11 cellular contexts compared by ENCODE assay signal in genomic region chr13:41133951-41134350, GRCh38. TPM values are rescaled to one million over a fixed set of nuclear protein-coding genes. Genes with fewer than 3 reads are reported as not detected.
DNase-seq lines count a peak whose midpoint lies in the region; ATAC-seq and TF ChIP-seq lines count a peak whose summit lies in the region.
"Had no signal": no experiment of that assay in that cellular context is flagged by ENCODE, and none has a peak within 500 bp of the region (broad histone marks: within the 10 kb centered on the region; RNA-seq: fewer than 3 reads in every experiment).

No MANE protein-coding gene starts in this region.

- H3K9me3 ChIP-seq in BLaER1 treated with 17β-estradiol and CSF1 and Interleukin-3, amounts not matched to agents 10 nM and 100 nM (replicated peaks in 1 of 11), result peaks cover 0 to 15% (median 6%) of the 10 kb centered on the region in 11 experiments; a peak in 8 of 22 replicates
- no peaks in the 10 kb centered on the region for H3K9me3 ChIP-seq in HEK293 (ENCODE audit: control insufficient read depth, insufficient read depth, low read depth, low read length)
- H3K9me3 ChIP-seq: Peyer's patch had no signal

- ATAC-seq in naive B cell (ENCODE audit: low read depth in 2 of 2) (no peak), GM21390 (IDR thresholded peaks at IDR 0.05; ENCODE audit: unreplicated experiment) (no peak), GM18517 (IDR thresholded peaks at IDR 0.05; ENCODE audit: unreplicated experiment) (no peak), GM18505 (IDR thresholded peaks at IDR 0.05; ENCODE audit: unreplicated experiment) (no peak)

- DNase-seq in activated T-helper 2 cell treated with anti-CD3 and anti-CD28 coated beads, Interferon-gamma antibody, Interleukin-2, Interleukin-4, amounts not matched to agents 10 μg/mL and 5 μg/mL and 100 μg/mL, durations not matched to agents 14 hours and 24 hours and 36 hours (ENCODE audit: low spot score), result no peak
- DNase-seq in naive B cell (no peak), GDM1 (lab: John Stamatoyannopoulos, UW) (no peak)
- DNase-seq: amygdala, NCI-H2081 treated with DMSO at 0.1 percent for 48 hours, Peyer's patch had no signal

- H3K4me2 ChIP-seq in BLaER1 treated with 17β-estradiol and CSF1 and Interleukin-3, amounts not matched to agents 10 nM and 100 nM, result peak overlapping the region; percentile 65 to 86 (median 80)

- no peak overlapping the region for H3K27ac ChIP-seq in BLaER1 treated with 17β-estradiol and CSF1 and Interleukin-3, amounts not matched to agents 10 nM and 100 nM
- H3K27ac ChIP-seq in HEK293 (ENCODE audit: extremely low read depth, low read depth, low read length), result no peak overlapping the region
- H3K27ac ChIP-seq: Peyer's patch had no signal

- H4K20me1 ChIP-seq in BLaER1 treated with 17β-estradiol and CSF1 and Interleukin-3, amounts not matched to agents 10 nM and 100 nM, result no peaks in the 10 kb centered on the region

- TF ChIP-seq POLR2A in GM18505 (IDR thresholded peaks at IDR 0.05; ENCODE audit: borderline replicate concordance, extremely low read depth, insufficient read depth, insufficient read length), result no peak

- POLR2A ChIA-PET in HEK293 (lab: Yijun Ruan, JAX), result no interaction called here

- no peaks in the 10 kb centered on the region for H3K27me3 Mint-ChIP-seq in activated T-helper 2 cell treated with anti-CD3 and anti-CD28 coated beads, Interferon-gamma antibody, Interleukin-2, Interleukin-4, amounts not matched to agents 10 μg/mL and 5 μg/mL and 100 μg/mL, durations not matched to agents 14 hours and 24 hours and 36 hours (ENCODE audit: low read depth)
- H3K27me3 Mint-ChIP-seq in naive B cell, result no peaks in the 10 kb centered on the region

- H3K36me3 ChIP-seq in BLaER1 treated with 17β-estradiol and CSF1 and Interleukin-3, amounts not matched to agents 10 nM and 100 nM, result peaks cover 0 to 15% (median 6%) of the 10 kb centered on the region in 11 experiments; a peak in 9 of 22 replicates
- H3K36me3 ChIP-seq in HEK293 (ENCODE audit: control insufficient read depth in 2 of 2, insufficient read depth in 1 of 2, low read length in 2 of 2), result no peaks in the 10 kb centered on the region
- H3K36me3 ChIP-seq: Peyer's patch had no signal

- intact Hi-C loops in activated T-helper 2 cell treated with anti-CD3 and anti-CD28 coated beads, Interferon-gamma antibody, Interleukin-2, Interleukin-4, amounts not matched to agents 10 μg/mL and 5 μg/mL and 100 μg/mL, durations not matched to agents 14 hours and 24 hours and 36 hours (cut with micrococcal nuclease), result loop anchor here (2.0 to 5.0 kb wide), 2 partner anchors 43 to 213 kb away; no protein-coding TSS in a partner anchor

- peak overlapping the region in 1 of 11 experiments; percentile 79; a peak in 1 of 22 replicates for H3K9ac ChIP-seq in BLaER1 treated with 17β-estradiol and CSF1 and Interleukin-3, amounts not matched to agents 10 nM and 100 nM

- CTCF ChIA-PET in HEK293 (lab: Yijun Ruan, JAX), result no interaction called here

- no peak for TF ChIP-seq CTCF in HEK293 (tag by site-specific recombination; IDR thresholded peaks at IDR 0.05)

- peak overlapping the region; percentile 93 for H3K4me3 Mint-ChIP-seq in activated T-helper 2 cell treated with anti-CD3 and anti-CD28 coated beads, Interferon-gamma antibody, Interleukin-2, Interleukin-4, amounts not matched to agents 10 μg/mL and 5 μg/mL and 100 μg/mL, durations not matched to agents 14 hours and 24 hours and 36 hours (ENCODE audit: low read depth)
- peak overlapping the region; percentile 66 to 100 (median 98) for H3K4me3 Mint-ChIP-seq in naive B cell

- no peaks in the 10 kb centered on the region for H3K9me3 Mint-ChIP-seq in activated T-helper 2 cell treated with anti-CD3 and anti-CD28 coated beads, Interferon-gamma antibody, Interleukin-2, Interleukin-4, amounts not matched to agents 10 μg/mL and 5 μg/mL and 100 μg/mL, durations not matched to agents 14 hours and 24 hours and 36 hours
- peaks cover 0 to 4% (median 0%) of the 10 kb centered on the region in 7 donors for H3K9me3 Mint-ChIP-seq in naive B cell

- H3K27me3 ChIP-seq in BLaER1 treated with 17β-estradiol and CSF1 and Interleukin-3, amounts not matched to agents 10 nM and 100 nM, result no peaks in the 10 kb centered on the region
- H3K27me3 ChIP-seq: Peyer's patch had no signal

- H3K36me3 Mint-ChIP-seq in activated T-helper 2 cell treated with anti-CD3 and anti-CD28 coated beads, Interferon-gamma antibody, Interleukin-2, Interleukin-4, amounts not matched to agents 10 μg/mL and 5 μg/mL and 100 μg/mL, durations not matched to agents 14 hours and 24 hours and 36 hours (ENCODE audit: low read depth), result peaks cover 16% of the 10 kb centered on the region
- peaks cover 5 to 9% of the 10 kb centered on the region in 2 donors for H3K36me3 Mint-ChIP-seq in naive B cell

- peak overlapping the region in 6 of 10 experiments; percentile 68 to 82 (median 75); a peak in 8 of 20 replicates for H3K4me3 ChIP-seq in BLaER1 treated with 17β-estradiol and CSF1 and Interleukin-3, amounts not matched to agents 10 nM and 100 nM
- no peak overlapping the region for H3K4me3 ChIP-seq in HEK293 (ENCODE audit: low read depth, low read length)

- H3K27ac Mint-ChIP-seq in activated T-helper 2 cell treated with anti-CD3 and anti-CD28 coated beads, Interferon-gamma antibody, Interleukin-2, Interleukin-4, amounts not matched to agents 10 μg/mL and 5 μg/mL and 100 μg/mL, durations not matched to agents 14 hours and 24 hours and 36 hours, result peak overlapping the region; percentile 92
- peak overlapping the region in 2 of 6 donors; percentile 49 to 92 for H3K27ac Mint-ChIP-seq in naive B cell

- H3K4me1 ChIP-seq in BLaER1 treated with 17β-estradiol and CSF1 and Interleukin-3, amounts not matched to agents 10 nM and 100 nM, result peaks cover 25 to 43% (median 35%) of the 10 kb centered on the region in 10 experiments
- peaks cover 2% of the 10 kb centered on the region for H3K4me1 ChIP-seq in HEK293 (ENCODE audit: control insufficient read depth, insufficient read depth, low read length)

- H3K4me1 Mint-ChIP-seq in activated T-helper 2 cell treated with anti-CD3 and anti-CD28 coated beads, Interferon-gamma antibody, Interleukin-2, Interleukin-4, amounts not matched to agents 10 μg/mL and 5 μg/mL and 100 μg/mL, durations not matched to agents 14 hours and 24 hours and 36 hours (ENCODE audit: low read depth), result peaks cover 36% of the 10 kb centered on the region
- H3K4me1 Mint-ChIP-seq in naive B cell, result peaks cover 24 to 50% (median 41%) of the 10 kb centered on the region in 3 donors

TF ChIP-seq in HEK293, 187 proteins besides CTCF, POLR2A, EP300 and RAD21:
- TF ChIP-seq SP2 (tag by site-specific recombination; IDR thresholded peaks at IDR 0.05), result no peak
- TF ChIP-seq, protein P1, sequence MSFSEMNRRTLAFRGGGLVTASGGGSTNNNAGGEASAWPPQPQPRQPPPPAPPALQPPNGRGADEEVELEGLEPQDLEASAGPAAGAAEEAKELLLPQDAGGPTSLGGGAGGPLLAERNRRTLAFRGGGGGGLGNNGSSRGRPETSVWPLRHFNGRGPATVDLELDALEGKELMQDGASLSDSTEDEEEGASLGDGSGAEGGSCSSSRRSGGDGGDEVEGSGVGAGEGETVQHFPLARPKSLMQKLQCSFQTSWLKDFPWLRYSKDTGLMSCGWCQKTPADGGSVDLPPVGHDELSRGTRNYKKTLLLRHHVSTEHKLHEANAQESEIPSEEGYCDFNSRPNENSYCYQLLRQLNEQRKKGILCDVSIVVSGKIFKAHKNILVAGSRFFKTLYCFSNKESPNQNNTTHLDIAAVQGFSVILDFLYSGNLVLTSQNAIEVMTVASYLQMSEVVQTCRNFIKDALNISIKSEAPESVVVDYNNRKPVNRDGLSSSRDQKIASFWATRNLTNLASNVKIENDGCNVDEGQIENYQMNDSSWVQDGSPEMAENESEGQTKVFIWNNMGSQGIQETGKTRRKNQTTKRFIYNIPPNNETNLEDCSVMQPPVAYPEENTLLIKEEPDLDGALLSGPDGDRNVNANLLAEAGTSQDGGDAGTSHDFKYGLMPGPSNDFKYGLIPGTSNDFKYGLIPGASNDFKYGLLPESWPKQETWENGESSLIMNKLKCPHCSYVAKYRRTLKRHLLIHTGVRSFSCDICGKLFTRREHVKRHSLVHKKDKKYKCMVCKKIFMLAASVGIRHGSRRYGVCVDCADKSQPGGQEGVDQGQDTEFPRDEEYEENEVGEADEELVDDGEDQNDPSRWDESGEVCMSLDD (tag by site-specific recombination; IDR thresholded peaks at IDR 0.05), result no peak
- TF ChIP-seq ZNF600 (tag by site-specific recombination; IDR thresholded peaks at IDR 0.05), result peak; percentile 22; the same call in 1 of the 2 replicates
- peak; percentile 41; the same call in 1 of the 2 replicates for TF ChIP-seq ZNF366 (tag by site-specific recombination; conservative IDR thresholded peaks at IDR 0.05)
- TF ChIP-seq ZNF843 (tag by site-specific recombination; IDR thresholded peaks at IDR 0.05), result no peak
- no peak for TF ChIP-seq ZNF596 (tag by site-specific recombination; IDR thresholded peaks at IDR 0.05)
- peak; percentile 82 for TF ChIP-seq ZNF629 (tag by site-specific recombination; IDR thresholded peaks at IDR 0.05)
- no peak for TF ChIP-seq ZNF404 (tag by site-specific recombination; IDR thresholded peaks at IDR 0.05)
- TF ChIP-seq ZNF114 (tag by site-specific recombination; IDR thresholded peaks at IDR 0.05), result no peak
- peak; percentile 45; the same call in 1 of the 2 replicates for TF ChIP-seq ZBTB21 (tag by site-specific recombination; IDR thresholded peaks at IDR 0.05)
- TF ChIP-seq ZNF391 (tag by site-specific recombination; IDR thresholded peaks at IDR 0.05; ENCODE audit: borderline replicate concordance, low read depth), result no peak

RNA-seq across cellular contexts. Expression of gene KBTBD6, which starts 1.3 kb away (rescaled TPM):
- total RNA-seq in activated T-helper 2 cell treated with anti-CD3 and anti-CD28 coated beads, Interferon-gamma antibody, Interleukin-2, Interleukin-4, amounts not matched to agents 10 μg/mL and 5 μg/mL and 100 μg/mL, durations not matched to agents 14 hours and 24 hours and 36 hours, result 5.9 and 6.7 TPM in 2 replicates
- 1 to 10 TPM; 1.4 to 2.3 (median 1.9) TPM for polyA plus RNA-seq in naive B cell (ENCODE audit: low read depth in 6 of 6)
